13 cellular contexts compared by ENCODE assay signal in the genomic region with DNA sequence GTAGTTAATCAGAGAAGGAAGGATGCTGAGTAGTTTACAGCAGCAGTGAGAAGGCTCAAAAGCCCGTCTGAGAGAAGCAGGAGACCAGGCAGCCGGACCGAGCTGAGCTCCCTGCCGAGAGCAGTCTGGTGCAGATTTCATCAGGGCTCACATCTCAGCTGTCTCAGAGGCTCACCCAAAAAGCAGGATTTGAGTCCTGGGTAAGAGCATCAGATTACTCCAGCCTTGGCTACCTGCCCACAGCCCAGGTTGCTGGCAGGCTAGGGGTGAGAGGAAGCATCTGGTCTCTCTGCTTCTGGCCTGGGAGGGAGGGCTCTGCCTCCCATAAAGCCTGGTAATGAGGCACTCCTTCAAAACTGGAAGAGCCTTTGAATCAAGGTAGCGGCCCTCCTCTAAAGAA.
DNase-seq lines count a peak whose midpoint lies in the region; ATAC-seq and TF ChIP-seq lines count a peak whose summit lies in the region.
"Had no signal": no experiment of that assay in that cellular context is flagged by ENCODE, and none has a peak within 500 bp of the region (broad histone marks: within the 10 kb centered on the region; RNA-seq: fewer than 3 reads in every experiment).

No MANE protein-coding gene starts in this region.

- WGBS in SK-N-SH (ENCODE audit: low lambda C conversion rate) = 19% methylated on average over 5 of the region's 5 CpGs

- CTCF ChIA-PET in SK-N-SH (lab: Yijun Ruan, JAX) = no interaction called here

- peaks cover 18% of the 10 kb centered on the region for H3K4me1 ChIP-seq in cardiac muscle cell (ENCODE audit: low read depth)
- peaks cover 0 to 8% of the 10 kb centered on the region in 2 experiments; a peak in 2 of 4 replicates for H3K4me1 ChIP-seq in SK-N-SH (ENCODE audit: control insufficient read depth in 1 of 2, insufficient read depth in 2 of 2, low read depth in 1 of 2, low read length in 1 of 2)
- H3K4me1 ChIP-seq: prostate gland had no signal

- ATAC-seq in GM18909 (IDR thresholded peaks at IDR 0.05; ENCODE audit: poor library complexity, unreplicated experiment) = no peak
- ATAC-seq: activated CD8-positive, alpha-beta T cell treated with anti-CD3 and anti-CD28 coated beads, Interleukin-2, amount 10 ng/mL, durations not matched to agents 7 days and 5 days; stimulated activated naive B cell treated with anti-CD40 and anti-IgM and Interleukin-4, amounts not matched to agents 10 μg/mL and 1 μg/mL and 100 μg/mL, for 72 hours had no signal

- no peaks in the 10 kb centered on the region for H3K9me2 ChIP-seq in SK-N-SH

- no peak overlapping the region for H3K27ac ChIP-seq in cardiac muscle cell
- H3K27ac ChIP-seq in SK-N-SH (ENCODE audit: low read depth in 2 of 2, low read length in 1 of 2) = peak overlapping the region in 1 of 2 experiments; percentile 77; a peak in 2 of 4 replicates
- H3K27ac ChIP-seq: prostate gland had no signal

- H3K36me3 ChIP-seq in cardiac muscle cell (no peaks in the 10 kb centered on the region), SK-N-SH (replicated peaks in 1 of 2; ENCODE audit: control insufficient read depth in 1 of 2, insufficient read depth in 2 of 2, low read length in 1 of 2) (no peaks in the 10 kb centered on the region)
- H3K36me3 ChIP-seq: prostate gland had no signal

- H4K20me1 ChIP-seq in SK-N-SH (ENCODE audit: insufficient read depth) = no peaks in the 10 kb centered on the region

- POLR2A ChIA-PET in SK-N-SH (lab: Yijun Ruan, JAX) = no interaction called here

- TF ChIP-seq CTCF in cardiac muscle cell (IDR thresholded peaks at IDR 0.05; ENCODE audit: low read depth, low read length) (no peak), SK-N-SH (IDR thresholded peaks at IDR 0.05) (no peak)

- H3K9me3 ChIP-seq in cardiac muscle cell (ENCODE audit: low read depth) (no peaks in the 10 kb centered on the region), SK-N-SH (no peaks in the 10 kb centered on the region)
- H3K9me3 ChIP-seq: prostate gland had no signal

- TF ChIP-seq RAD21 in SK-N-SH (IDR thresholded peaks at IDR 0.05; ENCODE audit: low read length) = peak; percentile 19; the same call in 1 of the 2 replicates

- H2AFZ ChIP-seq in SK-N-SH (ENCODE audit: low read depth) = no peak overlapping the region

- no peak overlapping the region for H3K4me3 ChIP-seq in cardiac muscle cell
- no peak overlapping the region for H3K4me3 ChIP-seq in SK-N-SH (ENCODE audit: low read depth in 2 of 2, low read length in 1 of 2)
- H3K4me3 ChIP-seq: prostate gland had no signal

- intact Hi-C loops in cardiac septum (cut with DNase I) = no loop called here

- H3F3A ChIP-seq in SK-N-SH (replicated peaks; ENCODE audit: insufficient read depth) = no peaks in the 10 kb centered on the region

- H3K9ac ChIP-seq in SK-N-SH = no peak overlapping the region

- H3K27me3 ChIP-seq in cardiac muscle cell = no peaks in the 10 kb centered on the region
- no peaks in the 10 kb centered on the region for H3K27me3 ChIP-seq in SK-N-SH (ENCODE audit: insufficient read depth)

- no peak overlapping the region for H3K4me2 ChIP-seq in SK-N-SH

- TF ChIP-seq EP300 in SK-N-SH (IDR thresholded peaks at IDR 0.05; ENCODE audit: borderline replicate concordance in 1 of 2, low read depth in 1 of 2, low read length in 1 of 2) = no peak; a peak in 1 of 4 replicates

- peak; percentile 5 to 10 for DNase-seq in cardiac muscle cell (ENCODE audit: low read depth in 1 of 2, low spot score in 1 of 2)
- DNase-seq in cardiac septum (ENCODE audit: low spot score) = no peak
- peak; percentile 97 for DNase-seq in NCI-H2171 treated with DMSO at 0.1 percent for 48 hours (lab: John Stamatoyannopoulos, UW)
- peak; percentile 56 for DNase-seq in SK-N-SH
- DNase-seq in SIG-M5 (lab: John Stamatoyannopoulos, UW) = no peak
- no peak for DNase-seq in Kasumi-1 (lab: John Stamatoyannopoulos, UW)
- no peak for DNase-seq in activated CD4-positive, alpha-beta T cell treated with anti-CD3 and anti-CD28 coated beads for 4 hours
- DNase-seq: activated CD8-positive, alpha-beta T cell treated with anti-CD3 and anti-CD28 coated beads, Interleukin-2, amount 10 ng/mL, durations not matched to agents 7 days and 5 days; foreskin melanocyte; NCI-H1048; stimulated activated naive B cell treated with anti-CD40 and anti-IgM and Interleukin-4, amounts not matched to agents 10 μg/mL and 1 μg/mL and 100 μg/mL, for 72 hours had no signal

- no peaks in the 10 kb centered on the region for H3K79me2 ChIP-seq in SK-N-SH (ENCODE audit: insufficient read depth)

TF ChIP-seq in SK-N-SH, 30 proteins besides CTCF, POLR2A, EP300 and RAD21:
- TF ChIP-seq TCF12 (IDR thresholded peaks at IDR 0.05) (no peak), SIN3A (IDR thresholded peaks at IDR 0.05; ENCODE audit: borderline replicate concordance, low read depth, low read length) (no peak), NRF1 (IDR thresholded peaks at IDR 0.05; ENCODE audit: low read depth, low read length) (no peak), EZH2phosphoT487 (IDR thresholded peaks at IDR 0.05; ENCODE audit: borderline replicate concordance, low read depth) (no peak), GATA2 (CRISPR knock-in tag; IDR thresholded peaks at IDR 0.05) (peak; percentile 82), RCOR1 (IDR thresholded peaks at IDR 0.05; ENCODE audit: low read length) (peak; percentile 57; the same call in 1 of the 2 replicates)
- TF ChIP-seq, protein P1, sequence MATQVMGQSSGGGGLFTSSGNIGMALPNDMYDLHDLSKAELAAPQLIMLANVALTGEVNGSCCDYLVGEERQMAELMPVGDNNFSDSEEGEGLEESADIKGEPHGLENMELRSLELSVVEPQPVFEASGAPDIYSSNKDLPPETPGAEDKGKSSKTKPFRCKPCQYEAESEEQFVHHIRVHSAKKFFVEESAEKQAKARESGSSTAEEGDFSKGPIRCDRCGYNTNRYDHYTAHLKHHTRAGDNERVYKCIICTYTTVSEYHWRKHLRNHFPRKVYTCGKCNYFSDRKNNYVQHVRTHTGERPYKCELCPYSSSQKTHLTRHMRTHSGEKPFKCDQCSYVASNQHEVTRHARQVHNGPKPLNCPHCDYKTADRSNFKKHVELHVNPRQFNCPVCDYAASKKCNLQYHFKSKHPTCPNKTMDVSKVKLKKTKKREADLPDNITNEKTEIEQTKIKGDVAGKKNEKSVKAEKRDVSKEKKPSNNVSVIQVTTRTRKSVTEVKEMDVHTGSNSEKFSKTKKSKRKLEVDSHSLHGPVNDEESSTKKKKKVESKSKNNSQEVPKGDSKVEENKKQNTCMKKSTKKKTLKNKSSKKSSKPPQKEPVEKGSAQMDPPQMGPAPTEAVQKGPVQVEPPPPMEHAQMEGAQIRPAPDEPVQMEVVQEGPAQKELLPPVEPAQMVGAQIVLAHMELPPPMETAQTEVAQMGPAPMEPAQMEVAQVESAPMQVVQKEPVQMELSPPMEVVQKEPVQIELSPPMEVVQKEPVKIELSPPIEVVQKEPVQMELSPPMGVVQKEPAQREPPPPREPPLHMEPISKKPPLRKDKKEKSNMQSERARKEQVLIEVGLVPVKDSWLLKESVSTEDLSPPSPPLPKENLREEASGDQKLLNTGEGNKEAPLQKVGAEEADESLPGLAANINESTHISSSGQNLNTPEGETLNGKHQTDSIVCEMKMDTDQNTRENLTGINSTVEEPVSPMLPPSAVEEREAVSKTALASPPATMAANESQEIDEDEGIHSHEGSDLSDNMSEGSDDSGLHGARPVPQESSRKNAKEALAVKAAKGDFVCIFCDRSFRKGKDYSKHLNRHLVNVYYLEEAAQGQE (IDR thresholded peaks at IDR 0.05; ENCODE audit: low read depth, low read length) = no peak
TF ChIP-seq in SK-N-SH: peak in this region for 2.

Comparison
In these comparisons a context has a peak if more than half of its experiments do, and no peak if none do; other contexts are left out.
1. DNase-seq: peak in cardiac muscle cell (2 of 2), NCI-H2171 treated with DMSO at 0.1 percent for 48 hours (single experiment) and SK-N-SH (single experiment); none in cardiac septum (single experiment), SIG-M5 (single experiment), Kasumi-1 (0 of 2) and activated CD4-positive, alpha-beta T cell treated with anti-CD3 and anti-CD28 coated beads for 4 hours (0 of 2).